In genomic region chr15:31300208-31300661, GRCh38 we compare ENCODE assay signal across 13 cellular contexts. TPM values are rescaled to one million over a fixed set of nuclear protein-coding genes. Genes with fewer than 3 reads are reported as not detected.
A peak's percentile ranks its signal among the peaks of the same experiment; 100 is the strongest.
DNase-seq lines count a peak whose midpoint lies in the region; ATAC-seq lines count a peak whose summit lies in the region.
"Had no signal": no experiment of that assay in that cellular context is flagged by ENCODE, and none has a peak within 500 bp of the region (broad histone marks: within the 10 kb centered on the region; RNA-seq: fewer than 3 reads in every experiment).

No MANE protein-coding gene starts in this region.

- peak overlapping the region; percentile 87 for H3K27ac ChIP-seq in angular gyrus (ENCODE audit: low read depth, low read length)
- H3K27ac ChIP-seq in layer of hippocampus (ENCODE audit: low read depth, low read length), result peak overlapping the region; percentile 93
- peak overlapping the region; percentile 97 for H3K27ac ChIP-seq in substantia nigra (ENCODE audit: low read depth, low read length, poor library complexity, severe bottlenecking)
- H3K27ac ChIP-seq in naive thymus-derived CD4-positive, alpha-beta T cell (ENCODE audit: low read depth, low read length), result no peak overlapping the region
- H3K27ac ChIP-seq: SJCRH30 had no signal

- intact Hi-C loops in activated T-helper 1 cell treated with anti-CD3 and anti-CD28 coated beads, Interleukin-12 subunit alpha, Interleukin-12 subunit beta, Interleukin-2, Interleukin-4 antibody, amounts not matched to agents 30 ng/mL and 10 ng/mL and 1 ng/mL, durations not matched to agents 14 hours and 24 hours and 36 hours (cut with micrococcal nuclease), result no loop called here
- intact Hi-C loops in naive thymus-derived CD4-positive, alpha-beta T cell (cut with micrococcal nuclease), result loop anchor here in 1 of 2 donors (2.0 kb wide), 1 partner anchor 25 kb away; no protein-coding TSS in a partner anchor

- peaks cover 0 to 16% of the 10 kb centered on the region in 2 donors for H3K4me1 ChIP-seq in naive thymus-derived CD4-positive, alpha-beta T cell (ENCODE audit: control insufficient read depth in 2 of 2, insufficient read depth in 2 of 2, low read length in 2 of 2)

- H3K27me3 Mint-ChIP-seq in activated T-helper 1 cell treated with anti-CD3 and anti-CD28 coated beads, Interleukin-12 subunit alpha, Interleukin-12 subunit beta, Interleukin-2, Interleukin-4 antibody, amounts not matched to agents 30 ng/mL and 10 ng/mL and 1 ng/mL, durations not matched to agents 14 hours and 24 hours and 36 hours (ENCODE audit: insufficient read depth), result peaks cover 6% of the 10 kb centered on the region
- peaks cover 0 to 12% (median 0%) of the 10 kb centered on the region in 5 donors for H3K27me3 Mint-ChIP-seq in naive thymus-derived CD4-positive, alpha-beta T cell
- H3K27me3 Mint-ChIP-seq in T-helper 17 cell, result peaks cover 6% of the 10 kb centered on the region

- no peaks in the 10 kb centered on the region for H3K27me3 ChIP-seq in layer of hippocampus (ENCODE audit: control insufficient read depth, insufficient read depth, low read length)
- H3K27me3 ChIP-seq in naive thymus-derived CD4-positive, alpha-beta T cell (ENCODE audit: control insufficient read depth in 2 of 2, insufficient read depth in 2 of 2, low read length in 2 of 2), result no peaks in the 10 kb centered on the region
- H3K27me3 ChIP-seq: SJCRH30 had no signal

- peaks cover 28% of the 10 kb centered on the region for H3K4me1 Mint-ChIP-seq in activated T-helper 1 cell treated with anti-CD3 and anti-CD28 coated beads, Interleukin-12 subunit alpha, Interleukin-12 subunit beta, Interleukin-2, Interleukin-4 antibody, amounts not matched to agents 30 ng/mL and 10 ng/mL and 1 ng/mL, durations not matched to agents 14 hours and 24 hours and 36 hours (ENCODE audit: low read depth)
- peaks cover 11 to 41% (median 26%) of the 10 kb centered on the region in 7 donors for H3K4me1 Mint-ChIP-seq in naive thymus-derived CD4-positive, alpha-beta T cell
- H3K4me1 Mint-ChIP-seq in T-helper 17 cell, result peaks cover 20% of the 10 kb centered on the region

- CTCF ChIA-PET in naive thymus-derived CD4-positive, alpha-beta T cell (lab: Charles Lee), result interaction anchor here (1.0 kb wide), 1 partner anchor 17 kb away, joined by 3 read pairs; no protein-coding TSS in a partner anchor

- no peaks in the 10 kb centered on the region for H3K9me3 Mint-ChIP-seq in activated T-helper 1 cell treated with anti-CD3 and anti-CD28 coated beads, Interleukin-12 subunit alpha, Interleukin-12 subunit beta, Interleukin-2, Interleukin-4 antibody, amounts not matched to agents 30 ng/mL and 10 ng/mL and 1 ng/mL, durations not matched to agents 14 hours and 24 hours and 36 hours
- no peaks in the 10 kb centered on the region for H3K9me3 Mint-ChIP-seq in naive thymus-derived CD4-positive, alpha-beta T cell

- H3K36me3 Mint-ChIP-seq in activated T-helper 1 cell treated with anti-CD3 and anti-CD28 coated beads, Interleukin-12 subunit alpha, Interleukin-12 subunit beta, Interleukin-2, Interleukin-4 antibody, amounts not matched to agents 30 ng/mL and 10 ng/mL and 1 ng/mL, durations not matched to agents 14 hours and 24 hours and 36 hours (ENCODE audit: low read depth), result no peaks in the 10 kb centered on the region
- no peaks in the 10 kb centered on the region for H3K36me3 Mint-ChIP-seq in naive thymus-derived CD4-positive, alpha-beta T cell
- no peaks in the 10 kb centered on the region for H3K36me3 Mint-ChIP-seq in T-helper 17 cell (ENCODE audit: low read depth)

- H3K4me3 ChIP-seq in naive thymus-derived CD4-positive, alpha-beta T cell (ENCODE audit: low read length), result no peak overlapping the region
- H3K4me3 ChIP-seq: SJCRH30 had no signal

- no peaks in the 10 kb centered on the region for H3K9me3 ChIP-seq in naive thymus-derived CD4-positive, alpha-beta T cell (ENCODE audit: control insufficient read depth in 2 of 3, low read length in 3 of 3)
- no peaks in the 10 kb centered on the region for H3K9me3 ChIP-seq in T-helper 17 cell (ENCODE audit: control insufficient read depth, low read length, poor library complexity, severe bottlenecking)
- H3K9me3 ChIP-seq: SJCRH30 had no signal

- no peaks in the 10 kb centered on the region for H3K36me3 ChIP-seq in naive thymus-derived CD4-positive, alpha-beta T cell (ENCODE audit: control insufficient read depth in 2 of 3, insufficient read depth in 3 of 3, low read length in 3 of 3)
- H3K36me3 ChIP-seq: SJCRH30 had no signal

- POLR2A ChIA-PET in naive thymus-derived CD4-positive, alpha-beta T cell (lab: Charles Lee), result interaction anchor here (0.6 kb wide), 1 partner anchor 9 kb away, joined by 4 read pairs; no protein-coding TSS in a partner anchor

- H3K27ac Mint-ChIP-seq in activated T-helper 1 cell treated with anti-CD3 and anti-CD28 coated beads, Interleukin-12 subunit alpha, Interleukin-12 subunit beta, Interleukin-2, Interleukin-4 antibody, amounts not matched to agents 30 ng/mL and 10 ng/mL and 1 ng/mL, durations not matched to agents 14 hours and 24 hours and 36 hours, result no peak overlapping the region
- no peak overlapping the region for H3K27ac Mint-ChIP-seq in naive thymus-derived CD4-positive, alpha-beta T cell
- no peak overlapping the region for H3K27ac Mint-ChIP-seq in T-helper 17 cell

- ATAC-seq in naive thymus-derived CD4-positive, alpha-beta T cell, result no peak
- ATAC-seq in T-helper 17 cell, result no peak
- ATAC-seq: activated CD4-positive, CD25-positive, alpha-beta regulatory T cell treated with anti-CD3 and anti-CD28 coated beads, Interleukin-2, amount 50 U/mL, for 24 hours had no signal

- no peak overlapping the region for H3K4me3 Mint-ChIP-seq in activated T-helper 1 cell treated with anti-CD3 and anti-CD28 coated beads, Interleukin-12 subunit alpha, Interleukin-12 subunit beta, Interleukin-2, Interleukin-4 antibody, amounts not matched to agents 30 ng/mL and 10 ng/mL and 1 ng/mL, durations not matched to agents 14 hours and 24 hours and 36 hours
- no peak overlapping the region for H3K4me3 Mint-ChIP-seq in naive thymus-derived CD4-positive, alpha-beta T cell
- H3K4me3 Mint-ChIP-seq in T-helper 17 cell, result no peak overlapping the region

- DNase-seq in NCI-H748 (lab: John Stamatoyannopoulos, UW; ENCODE audit: unreplicated experiment), result peak; percentile 34
- no peak for DNase-seq in NCI-H748 treated with DMSO at 0.1 percent for 48 hours (lab: John Stamatoyannopoulos, UW)
- DNase-seq in substantia nigra (lab: John Stamatoyannopoulos, UW), result peak; percentile 51 to 94 (median 86)
- DNase-seq in activated T-helper 1 cell treated with anti-CD3 and anti-CD28 coated beads, Interleukin-12 subunit alpha, Interleukin-12 subunit beta, Interleukin-2, Interleukin-4 antibody, amounts not matched to agents 30 ng/mL and 10 ng/mL and 1 ng/mL, durations not matched to agents 14 hours and 24 hours and 36 hours (ENCODE audit: low spot score), result no peak
- no peak for DNase-seq in naive thymus-derived CD4-positive, alpha-beta T cell
- no peak for DNase-seq in T-helper 17 cell
- DNase-seq: ACHN, NCI-H510A, SJCRH30, small intestine had no signal

RNA-seq across cellular contexts. Expression of gene KLF13, which starts 26.4 kb away (rescaled TPM):
- total RNA-seq in activated T-helper 1 cell treated with anti-CD3 and anti-CD28 coated beads, Interleukin-12 subunit alpha, Interleukin-12 subunit beta, Interleukin-2, Interleukin-4 antibody, amounts not matched to agents 30 ng/mL and 10 ng/mL and 1 ng/mL, durations not matched to agents 14 hours and 24 hours and 36 hours, result 129 and 137 TPM in 2 replicates
- 100 to 1,000 TPM; 175 to 256 (median 199) TPM for total RNA-seq in naive thymus-derived CD4-positive, alpha-beta T cell
- polyA plus RNA-seq in naive thymus-derived CD4-positive, alpha-beta T cell, result 10 to 100 TPM; 42.4 to 53.7 TPM
- total RNA-seq in T-helper 17 cell, result 100 to 1,000 TPM; 184 to 226 TPM

Comparison
In these comparisons a context has a peak if more than half of its experiments do, and no peak if none do; other contexts are left out.
1. DNase-seq: peak in NCI-H748 (single experiment) and substantia nigra (49 of 49); none in NCI-H748 treated with DMSO at 0.1 percent for 48 hours (single experiment), activated T-helper 1 cell treated with anti-CD3 and anti-CD28 coated beads, Interleukin-12 subunit alpha, Interleukin-12 subunit beta, Interleukin-2, Interleukin-4 antibody, amounts not matched to agents 30 ng/mL and 10 ng/mL and 1 ng/mL, durations not matched to agents 14 hours and 24 hours and 36 hours (single experiment), naive thymus-derived CD4-positive, alpha-beta T cell (0 of 9) and T-helper 17 cell (0 of 3).